ENCODE assay signal across 21 cellular contexts in the genomic region with DNA sequence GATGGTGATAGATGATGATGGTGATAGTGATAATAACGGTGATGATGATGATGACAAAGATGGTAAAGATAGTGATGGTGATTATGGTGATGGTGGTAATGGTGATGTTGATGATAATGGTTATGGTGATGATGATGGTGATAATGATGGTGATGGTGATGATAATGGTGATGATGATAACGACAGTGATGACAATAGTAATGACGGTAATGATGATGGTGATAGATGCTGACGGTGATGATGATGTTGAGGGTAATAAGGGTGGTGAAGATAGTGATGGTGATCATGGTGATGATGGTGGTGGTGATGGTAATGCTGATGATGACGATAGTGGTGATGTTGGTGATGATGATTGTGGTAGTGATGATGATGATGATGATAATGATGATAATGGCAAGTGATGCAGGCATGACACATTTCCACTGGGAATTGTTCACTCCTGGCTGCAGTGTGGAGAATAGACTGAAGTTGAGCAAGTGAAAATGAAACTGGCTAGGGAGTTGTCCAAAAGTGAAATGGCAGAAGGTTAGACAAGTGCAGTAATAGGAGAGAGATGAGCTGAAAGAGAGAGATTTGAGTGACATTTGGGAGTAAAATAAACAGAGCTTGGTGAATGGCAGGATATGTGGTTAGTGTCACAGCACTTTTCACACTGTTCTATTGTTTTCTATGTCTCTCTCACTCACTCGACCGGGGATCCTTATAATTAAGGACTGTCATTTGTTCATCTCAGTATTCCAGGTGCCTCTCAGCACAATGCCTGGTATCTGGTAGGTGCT.
"Had no signal": no experiment of that assay in that cellular context is flagged by ENCODE, and none has a peak within 500 bp of the region (broad histone marks: within the 10 kb centered on the region; RNA-seq: fewer than 3 reads in every experiment).

No MANE protein-coding gene starts in this region.

- DNase-seq: activated CD4-positive, alpha-beta T cell treated with anti-CD3 and anti-CD28 coated beads for 4 hours; activated CD8-positive, alpha-beta memory T cell treated with anti-CD3 and anti-CD28 coated beads, Interleukin-2, amount 50 U/mL, for 4 hours; activated CD8-positive, alpha-beta T cell treated with anti-CD3 and anti-CD28 coated beads for 36 hours; activated naive CD8-positive, alpha-beta T cell treated with anti-CD3 and anti-CD28 coated beads, Interleukin-2, amount 10 ng/mL, durations not matched to agents 7 days and 5 days; activated T-cell treated with anti-CD3 and anti-CD28 coated beads, Interleukin-2, amount 50 U/mL, for 72 hours; brain microvascular endothelial cell; dermis blood vessel endothelial cell; head of caudate nucleus; kidney glomerular epithelial cell; left ventricle myocardium superior; natural killer cell; nucleus accumbens; small intestine; stimulated activated CD4-positive, alpha-beta T cell treated with anti-CD3 and anti-CD28 coated beads, Interleukin-4, amount 100 ng/mL, for 24 hours; stimulated activated CD8-positive, alpha-beta memory T cell treated with anti-CD3 and anti-CD28 coated beads, Interleukin-4, amount 100 ng/mL, for 48 hours; stimulated activated naive CD4-positive, alpha-beta T cell treated with Interleukin-2 at 50 U/mL for 16 hours; trophoblast cell had no signal

- H3K27ac Mint-ChIP-seq: activated CD8-positive, alpha-beta T cell treated with anti-CD3 and anti-CD28 coated beads for 36 hours; activated naive CD8-positive, alpha-beta T cell treated with anti-CD3 and anti-CD28 coated beads, Interleukin-2, amount 10 ng/mL, durations not matched to agents 7 days and 5 days; activated T-cell treated with anti-CD3 and anti-CD28 coated beads, Interleukin-2, amount 50 U/mL, for 72 hours; memory B cell; natural killer cell; WTC11 had no signal

- H3K27ac ChIP-seq: brain microvascular endothelial cell, epithelial cell of prostate, suprapubic skin had no signal

- H3K27me3 Mint-ChIP-seq: activated CD8-positive, alpha-beta T cell treated with anti-CD3 and anti-CD28 coated beads for 36 hours; activated naive CD8-positive, alpha-beta T cell treated with anti-CD3 and anti-CD28 coated beads, Interleukin-2, amount 10 ng/mL, durations not matched to agents 7 days and 5 days; memory B cell had no signal

- ATAC-seq: activated CD8-positive, alpha-beta T cell treated with anti-CD3 and anti-CD28 coated beads for 36 hours; activated T-cell treated with anti-CD3 and anti-CD28 coated beads, Interleukin-2, amount 50 U/mL, for 72 hours; natural killer cell; WTC11 had no signal

- H3K36me3 ChIP-seq: brain microvascular endothelial cell, suprapubic skin had no signal

- H3K4me3 ChIP-seq: suprapubic skin had no signal

- H3K4me1 ChIP-seq: suprapubic skin had no signal

- H3K9me3 ChIP-seq: suprapubic skin had no signal

- H3K9me3 Mint-ChIP-seq: activated CD8-positive, alpha-beta T cell treated with anti-CD3 and anti-CD28 coated beads for 36 hours; activated naive CD8-positive, alpha-beta T cell treated with anti-CD3 and anti-CD28 coated beads, Interleukin-2, amount 10 ng/mL, durations not matched to agents 7 days and 5 days; activated T-cell treated with anti-CD3 and anti-CD28 coated beads, Interleukin-2, amount 50 U/mL, for 72 hours; memory B cell; natural killer cell; WTC11 had no signal

- H3K36me3 Mint-ChIP-seq: activated naive CD8-positive, alpha-beta T cell treated with anti-CD3 and anti-CD28 coated beads, Interleukin-2, amount 10 ng/mL, durations not matched to agents 7 days and 5 days; memory B cell; natural killer cell; WTC11 had no signal

- H3K27me3 ChIP-seq: brain microvascular endothelial cell, suprapubic skin had no signal

- H3K4me1 Mint-ChIP-seq: activated naive CD8-positive, alpha-beta T cell treated with anti-CD3 and anti-CD28 coated beads, Interleukin-2, amount 10 ng/mL, durations not matched to agents 7 days and 5 days; memory B cell; natural killer cell; WTC11 had no signal

- H3K4me3 Mint-ChIP-seq: activated CD8-positive, alpha-beta T cell treated with anti-CD3 and anti-CD28 coated beads for 36 hours; activated naive CD8-positive, alpha-beta T cell treated with anti-CD3 and anti-CD28 coated beads, Interleukin-2, amount 10 ng/mL, durations not matched to agents 7 days and 5 days; activated T-cell treated with anti-CD3 and anti-CD28 coated beads, Interleukin-2, amount 50 U/mL, for 72 hours; memory B cell; natural killer cell; WTC11 had no signal
